Comparison of ENCODE assay signal across 8 cellular contexts in the genomic region with DNA sequence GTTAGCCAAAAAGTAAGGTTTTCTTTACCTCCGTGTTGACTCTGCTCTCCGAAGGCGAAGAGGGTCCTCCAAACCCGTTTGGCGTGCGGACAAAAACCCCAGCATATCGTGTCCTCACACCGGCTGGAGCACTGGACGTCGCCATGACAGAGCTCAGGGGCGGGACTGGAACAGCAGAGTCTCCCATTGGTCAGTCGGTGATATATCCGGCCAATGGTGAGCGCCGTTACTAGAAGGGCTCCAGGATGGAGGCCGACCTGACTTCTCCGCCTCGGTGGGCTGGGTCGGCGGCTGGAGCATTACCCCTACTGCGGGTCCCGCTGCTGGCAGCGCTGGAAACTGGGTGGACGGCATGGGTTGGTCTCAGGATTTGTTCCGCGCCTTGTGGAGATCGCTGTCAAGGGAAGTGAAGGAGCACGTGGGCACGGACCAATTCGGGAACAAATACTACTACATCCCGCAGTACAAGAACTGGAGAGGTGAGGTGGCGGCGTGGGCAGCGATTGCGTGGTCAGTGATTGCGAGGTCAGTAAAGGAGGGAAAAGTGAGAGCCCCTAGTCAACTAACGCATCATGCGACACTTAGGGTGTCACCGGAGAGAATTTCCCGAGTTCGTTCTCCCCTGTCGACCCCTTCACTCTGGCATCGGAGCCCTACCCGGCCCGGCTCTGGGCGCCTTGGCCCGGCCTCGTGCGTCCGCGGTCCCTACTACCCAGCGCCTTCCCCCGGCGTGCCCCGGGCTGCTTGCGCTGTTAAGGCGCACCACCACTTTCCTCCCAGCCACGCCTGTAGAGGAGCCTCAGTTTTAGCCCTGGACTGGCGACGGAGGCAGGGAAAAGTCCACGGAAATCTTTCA. TPM values are rescaled to one million over a fixed set of nuclear protein-coding genes. Genes with fewer than 3 reads are reported as not detected.
DNase-seq lines count a peak whose midpoint lies in the region; ATAC-seq, FAIRE-seq and TF ChIP-seq lines count a peak whose summit lies in the region.

A gene with protein sequence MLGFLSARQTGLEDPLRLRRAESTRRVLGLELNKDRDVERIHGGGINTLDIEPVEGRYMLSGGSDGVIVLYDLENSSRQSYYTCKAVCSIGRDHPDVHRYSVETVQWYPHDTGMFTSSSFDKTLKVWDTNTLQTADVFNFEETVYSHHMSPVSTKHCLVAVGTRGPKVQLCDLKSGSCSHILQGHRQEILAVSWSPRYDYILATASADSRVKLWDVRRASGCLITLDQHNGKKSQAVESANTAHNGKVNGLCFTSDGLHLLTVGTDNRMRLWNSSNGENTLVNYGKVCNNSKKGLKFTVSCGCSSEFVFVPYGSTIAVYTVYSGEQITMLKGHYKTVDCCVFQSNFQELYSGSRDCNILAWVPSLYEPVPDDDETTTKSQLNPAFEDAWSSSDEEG (minus strand): TSS at position 167 of the 856 bp plus-strand sequence. CDS start 62 bp downstream, at position 105.
A gene with protein sequence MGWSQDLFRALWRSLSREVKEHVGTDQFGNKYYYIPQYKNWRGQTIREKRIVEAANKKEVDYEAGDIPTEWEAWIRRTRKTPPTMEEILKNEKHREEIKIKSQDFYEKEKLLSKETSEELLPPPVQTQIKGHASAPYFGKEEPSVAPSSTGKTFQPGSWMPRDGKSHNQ (plus strand): TSS at position 302 of the 856 bp plus-strand sequence. CDS start 51 bp downstream, at position 353.

- H3K4me3 Mint-ChIP-seq in Calu3 (ENCODE audit: low read depth, unreplicated experiment), result no peak within 1 kb of the TSS
- no peak within 1 kb of the TSS for H3K4me3 Mint-ChIP-seq in mesothelial cell of epicardium

- H3K4me1 Mint-ChIP-seq in Calu3 (ENCODE audit: low read depth, unreplicated experiment) (peaks cover 7% of the 10 kb centered on the region), mesothelial cell of epicardium (peaks cover 13% of the 10 kb centered on the region)

- intact Hi-C loops in Calu3 (cut with micrococcal nuclease; ENCODE audit: unreplicated experiment) (no loop called here), endothelial cell of umbilical vein (cut with micrococcal nuclease) (loop anchor here (5.0 to 10.0 kb wide), 2 partner anchors 268 to 1130 kb away; no protein-coding TSS in a partner anchor)

- H3K36me3 Mint-ChIP-seq in Calu3 (ENCODE audit: insufficient read depth, unreplicated experiment) (no peaks in the 10 kb centered on the region), mesothelial cell of epicardium (peaks cover 10% of the 10 kb centered on the region)

- H3K27ac ChIP-seq in HUES48 (ENCODE audit: low read depth, low read length) (peak within 1 kb of the TSS; percentile 58), endothelial cell of umbilical vein (ENCODE audit: insufficient read depth, low read depth, low read length) (peak within 1 kb of the TSS; percentile 21)

- peaks cover 7% of the 10 kb centered on the region for H3K27me3 ChIP-seq in HUES48 (ENCODE audit: control insufficient read depth, insufficient read depth, low read length)
- peaks cover 6% of the 10 kb centered on the region for H3K27me3 ChIP-seq in NT2/D1 (ENCODE audit: insufficient read depth, insufficient read length)
- H3K27me3 ChIP-seq in endothelial cell of umbilical vein (ENCODE audit: control insufficient read depth in 2 of 2, insufficient read depth in 2 of 2, low read length in 2 of 2), result no peaks in the 10 kb centered on the region

- H3K9me3 Mint-ChIP-seq in Calu3 (ENCODE audit: low read depth, unreplicated experiment) (no peaks in the 10 kb centered on the region), mesothelial cell of epicardium (peaks cover 10% of the 10 kb centered on the region)

- FAIRE-seq in endothelial cell of umbilical vein (lab: Jason Lieb, UNC), result peak; percentile 87

- dilution Hi-C loops in endothelial cell of umbilical vein (cut with MboI; ENCODE audit: extremely low pct_ligation_motif_present, low sequenced_read_pairs), result no loop called here

- H3K9me1 ChIP-seq in endothelial cell of umbilical vein (replicated peaks; ENCODE audit: control insufficient read depth, extremely low read depth, insufficient read depth, low read length), result no peaks in the 10 kb centered on the region

- peak; percentile 63 for TF ChIP-seq POLR2A in endothelial cell of umbilical vein (IDR thresholded peaks at IDR 0.05; ENCODE audit: low read depth, low read length)

- BruUV-seq in Calu3 (replicated peaks; lab: Mats Ljungman, UMichigan), result no TSS peak
- BruUV-seq in endothelial cell of umbilical vein (replicated peaks; lab: Mats Ljungman, UMichigan), result TSS peak; percentile 35

- peak within 1 kb of the TSS; percentile 76 for H3K9ac ChIP-seq in HUES48 (ENCODE audit: low read depth, low read length)
- H3K9ac ChIP-seq in NT2/D1 (ENCODE audit: insufficient read length, low read depth), result peak within 1 kb of the TSS; percentile 84
- peak within 1 kb of the TSS; percentile 77 for H3K9ac ChIP-seq in endothelial cell of umbilical vein (replicated peaks; ENCODE audit: extremely low read depth, insufficient read depth, low read length)

- peak within 1 kb of the TSS; percentile 96 for H3K4me2 ChIP-seq in endothelial cell of umbilical vein (ENCODE audit: insufficient read depth, low read length)

- H3K79me2 ChIP-seq in endothelial cell of umbilical vein (ENCODE audit: control insufficient read depth, insufficient read depth, low read length), result peaks cover 58% of the 10 kb centered on the region

- H3K27ac Mint-ChIP-seq in Calu3 (ENCODE audit: unreplicated experiment) (no peak within 1 kb of the TSS), mesothelial cell of epicardium (peak within 1 kb of the TSS; percentile 93)

- DNase-seq in Calu3 (peak; percentile 90), NT2/D1 (ENCODE audit: low read depth, low spot score) (peak; percentile 74), endothelial cell of umbilical vein (ENCODE audit: low read depth, low spot score) (peak; percentile 95), mesothelial cell of epicardium (ENCODE audit: low spot score in 2 of 2, unreplicated experiment in 2 of 2) (peak; percentile 81 to 85)
- DNase-seq in activated CD8-positive, alpha-beta memory T cell treated with anti-CD3 and anti-CD28 coated beads, Interleukin-2, amount 50 U/mL, for 1 hour (ENCODE audit: extremely low read depth), result peak; percentile 73
- peak; percentile 73 to 75 for DNase-seq in stimulated activated CD8-positive, alpha-beta memory T cell treated with anti-CD3 and anti-CD28 coated beads, Interleukin-15, amount 100 ng/mL, for 4 hours (ENCODE audit: low read depth in 2 of 2)

- ATAC-seq in GM21423 (IDR thresholded peaks at IDR 0.05; ENCODE audit: unreplicated experiment), result peak; percentile 99

- no peaks in the 10 kb centered on the region for H3K27me3 Mint-ChIP-seq in Calu3 (ENCODE audit: unreplicated experiment)
- no peaks in the 10 kb centered on the region for H3K27me3 Mint-ChIP-seq in mesothelial cell of epicardium (ENCODE audit: low read depth)

- H2AFZ ChIP-seq in endothelial cell of umbilical vein (ENCODE audit: low read depth, low read length), result peak within 1 kb of the TSS; percentile 92

- TF ChIP-seq CTCF in Calu3 (IDR thresholded peaks at IDR 0.05; ENCODE audit: unreplicated experiment) (no peak), endothelial cell of umbilical vein (IDR thresholded peaks at IDR 0.05; ENCODE audit: extremely low read depth in 1 of 2, insufficient read depth in 1 of 2, low read depth in 1 of 2, low read length in 2 of 2) (no peak), mesothelial cell of epicardium (IDR thresholded peaks at IDR 0.05; ENCODE audit: unreplicated experiment) (no peak)

- POLR2A ChIA-PET in endothelial cell of umbilical vein (lab: Charles Lee), result interaction anchor here (0.5 kb wide), 1 partner anchor 463 kb away, joined by 9 read pairs; no protein-coding TSS in a partner anchor

- H3K4me1 ChIP-seq in HUES48 (ENCODE audit: control insufficient read depth, insufficient read depth, low read length), result peaks cover 10% of the 10 kb centered on the region
- no peaks in the 10 kb centered on the region for H3K4me1 ChIP-seq in NT2/D1 (ENCODE audit: insufficient read depth, insufficient read length)
- peaks cover 21% of the 10 kb centered on the region for H3K4me1 ChIP-seq in endothelial cell of umbilical vein (ENCODE audit: control insufficient read depth, extremely low read depth, insufficient read depth, low read length)

- H3K4me3 ChIP-seq in HUES48 (ENCODE audit: low read depth, low read length) (peak within 1 kb of the TSS; percentile 93), NT2/D1 (ENCODE audit: insufficient read length, low read depth) (peak within 1 kb of the TSS; percentile 78), endothelial cell of umbilical vein (replicated peaks in 1 of 3; ENCODE audit: insufficient read depth in 1 of 3, low read depth in 1 of 3, low read length in 3 of 3) (peak within 1 kb of the TSS; percentile 71 to 94 (median 78))

- H3K9me3 ChIP-seq in HUES48 (ENCODE audit: control insufficient read depth, insufficient read depth, low read length) (no peaks in the 10 kb centered on the region), NT2/D1 (ENCODE audit: insufficient read depth, low read length) (no peaks in the 10 kb centered on the region), endothelial cell of umbilical vein (replicated peaks; ENCODE audit: control insufficient read depth, insufficient read depth, low read length) (no peaks in the 10 kb centered on the region)

- no peaks in the 10 kb centered on the region for H4K20me1 ChIP-seq in endothelial cell of umbilical vein (replicated peaks; ENCODE audit: control insufficient read depth, extremely low read depth, insufficient read depth, low read length)

- H3K36me3 ChIP-seq in HUES48 (ENCODE audit: control insufficient read depth, insufficient read depth, low read length), result 0 out of 2 replicates have a peak, but pooled peaks cover 5% of the 10 kb centered on the region
- peaks cover 5% of the 10 kb centered on the region for H3K36me3 ChIP-seq in NT2/D1 (ENCODE audit: insufficient read depth, insufficient read length, low read length)
- H3K36me3 ChIP-seq in endothelial cell of umbilical vein (ENCODE audit: control insufficient read depth in 2 of 2, extremely low read depth in 1 of 2, insufficient read depth in 2 of 2, low read length in 2 of 2), result no peaks in the 10 kb centered on the region

- CTCF ChIA-PET in Calu3 (lab: Charles Lee), result interaction anchor here (0.5 to 1.6 kb wide), 3 partner anchors 14 to 997 kb away, joined by 3 to 4 read pairs (median 3); no protein-coding TSS in a partner anchor
- CTCF ChIA-PET in endothelial cell of umbilical vein (lab: Charles Lee), result interaction anchor here (0.6 to 3.1 kb wide), 11 partner anchors 13 to 1198 kb away, joined by 3 to 27 read pairs (median 4); a partner anchor contains a TSS

RNA-seq across cellular contexts. Expression of the first gene that starts in this region (rescaled TPM):
- total RNA-seq in Calu3 (2022) (17.2 and 19.7 TPM in 2 replicates), endothelial cell of umbilical vein (10.4 and 12.8 TPM in 2 replicates), mesothelial cell of epicardium (14.8 to 17.1 TPM (median 15.8 TPM) in 3 replicates)
- polyA plus RNA-seq in endothelial cell of umbilical vein, result 10.1 and 11.8 TPM in 2 replicates
- polyA plus RNA-seq in endothelial cell of umbilical vein (2011; cell fraction: cytosol; rRNA removed), result 12.8 and 17.2 TPM in 2 replicates
- polyA plus RNA-seq in endothelial cell of umbilical vein (2011; cell fraction: nucleus; rRNA removed), result 8.8 and 15.8 TPM in 2 replicates
- polyA plus RNA-seq in endothelial cell of umbilical vein (2012), result 7.1 and 13.0 TPM in 2 replicates
- polyA minus RNA-seq in endothelial cell of umbilical vein, result 16.9 and 31.2 TPM in 2 replicates
- polyA minus RNA-seq in endothelial cell of umbilical vein (2011; cell fraction: cytosol; rRNA and poly(A)+ RNA removed), result 12.6 TPM
- polyA minus RNA-seq in endothelial cell of umbilical vein (2011; cell fraction: nucleus; rRNA and poly(A)+ RNA removed), result 19.5 and 22.0 TPM in 2 replicates

RNA-seq across cellular contexts. Expression of the second gene that starts in this region (rescaled TPM):
- total RNA-seq in Calu3 (2022) (43.4 and 44.5 TPM in 2 replicates), endothelial cell of umbilical vein (39.9 and 42.4 TPM in 2 replicates), mesothelial cell of epicardium (19.8 to 21.3 TPM (median 20.6 TPM) in 3 replicates)
- 5.6 and 10.7 TPM in 2 replicates for polyA plus RNA-seq in endothelial cell of umbilical vein
- 28.3 and 32.0 TPM in 2 replicates for polyA plus RNA-seq in endothelial cell of umbilical vein (2011; cell fraction: cytosol; rRNA removed)
- 9.0 and 15.1 TPM in 2 replicates for polyA plus RNA-seq in endothelial cell of umbilical vein (2011; cell fraction: nucleus; rRNA removed)
- polyA plus RNA-seq in endothelial cell of umbilical vein (2012), result 53.7 and 65.2 TPM in 2 replicates
- polyA minus RNA-seq in endothelial cell of umbilical vein, result 11.1 and 13.1 TPM in 2 replicates
- polyA minus RNA-seq in endothelial cell of umbilical vein (2011; cell fraction: cytosol; rRNA and poly(A)+ RNA removed), result 25.5 TPM
- polyA minus RNA-seq in endothelial cell of umbilical vein (2011; cell fraction: nucleus; rRNA and poly(A)+ RNA removed), result 7.6 and 13.7 TPM in 2 replicates

Comparison
In these comparisons a context has a peak if more than half of its experiments do, and no peak if none do; other contexts are left out.
1. Peak in every context shown above with its lines: DNase-seq, ATAC-seq, H3K4me3 ChIP-seq and H3K27ac ChIP-seq.